In the genomic region with DNA sequence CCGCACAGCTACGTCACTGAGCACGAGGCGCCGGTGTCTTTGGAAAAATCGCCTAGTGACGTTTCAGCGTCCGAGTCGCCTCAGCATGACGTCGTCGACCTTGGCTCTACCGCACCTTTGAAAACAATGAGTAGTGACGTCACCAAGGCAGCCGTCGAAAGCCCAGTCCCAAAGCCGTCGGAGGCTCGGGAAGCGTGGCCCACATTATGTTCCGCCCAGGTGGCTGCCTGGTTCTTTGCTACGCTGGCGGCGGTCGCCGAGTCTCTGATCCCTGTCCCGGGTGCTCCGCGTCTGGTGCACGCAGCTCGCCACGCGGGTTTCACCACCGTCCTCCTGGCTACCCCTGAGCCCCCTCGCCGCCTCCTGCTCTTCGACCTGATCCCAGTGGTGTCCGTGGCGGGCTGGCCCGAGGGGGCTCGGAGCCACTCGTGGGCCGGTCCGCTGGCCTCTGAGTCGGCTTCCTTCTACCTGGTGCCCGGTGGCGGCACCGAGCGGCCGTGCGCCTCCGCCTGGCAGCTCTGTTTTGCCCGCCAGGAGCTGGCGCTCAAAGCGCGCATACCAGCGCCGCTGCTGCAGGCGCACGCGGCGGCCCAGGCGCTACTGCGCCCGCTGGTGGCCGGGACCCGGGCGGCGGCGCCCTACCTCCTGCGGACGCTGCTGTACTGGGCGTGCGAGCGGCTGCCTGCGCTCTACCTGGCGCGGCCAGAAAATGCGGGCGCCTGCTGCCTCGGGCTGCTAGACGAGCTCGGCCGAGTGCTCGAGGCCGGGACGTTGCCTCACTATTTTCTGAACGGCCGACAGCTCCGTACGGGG, we compare ENCODE assay signal across 8 cellular contexts.
DNase-seq lines count a peak whose midpoint lies in the region; ATAC-seq and TF ChIP-seq lines count a peak whose summit lies in the region.

No MANE protein-coding gene starts in this region.

- H3K27me3 ChIP-seq in neutrophil = peaks cover 51% of the 10 kb centered on the region
- peaks cover 0 to 25% (median 14%) of the 10 kb centered on the region in 5 donors for H3K27me3 ChIP-seq in subcutaneous abdominal adipose tissue (ENCODE audit: control insufficient read depth in 5 of 5, insufficient read depth in 4 of 5, low read length in 5 of 5)

- peak overlapping the region; percentile 67 for H3K27ac ChIP-seq in SK-N-MC
- peak overlapping the region; percentile 72 for H3K27ac ChIP-seq in neutrophil
- no peak overlapping the region for H3K27ac ChIP-seq in subcutaneous abdominal adipose tissue (ENCODE audit: low read depth, low read length)

- H3K4me1 ChIP-seq in neutrophil (ENCODE audit: control insufficient read depth in 1 of 2, insufficient read depth in 1 of 2, low read depth in 1 of 2, low read length in 1 of 2) (peaks cover 50 to 61% of the 10 kb centered on the region in 2 experiments), subcutaneous abdominal adipose tissue (ENCODE audit: control insufficient read depth in 5 of 5, insufficient read depth in 5 of 5, low read length in 5 of 5) (peaks cover 0 to 60% (median 54%) of the 10 kb centered on the region in 5 donors)

- no peak for ATAC-seq in GM21717 (IDR thresholded peaks at IDR 0.05; ENCODE audit: unreplicated experiment)

- H3K4me3 ChIP-seq in SK-N-MC (peak overlapping the region; percentile 93), neutrophil (ENCODE audit: low read depth in 1 of 2, low read length in 1 of 2) (peak overlapping the region; percentile 58 to 75), subcutaneous abdominal adipose tissue (ENCODE audit: low read depth in 1 of 5, low read length in 5 of 5) (peak overlapping the region; percentile 38 to 66 (median 39))

- peak; percentile 82 for TF ChIP-seq CTCF in neutrophil (IDR thresholded peaks at IDR 0.05)

- in situ Hi-C loops in KBM-7 (cut with MboI; ENCODE audit: low pct_unique_long_range_greater_than_20kb, low sequenced_read_pairs) = no loop called here

- no peaks in the 10 kb centered on the region for H3K9me3 ChIP-seq in SK-N-MC (ENCODE audit: low read depth, low read length)
- no peaks in the 10 kb centered on the region for H3K9me3 ChIP-seq in neutrophil
- no peaks in the 10 kb centered on the region for H3K9me3 ChIP-seq in subcutaneous abdominal adipose tissue (ENCODE audit: control insufficient read depth in 5 of 5, low read length in 5 of 5)

- H3K36me3 ChIP-seq in SK-N-MC (ENCODE audit: insufficient read depth, low read length) = no peaks in the 10 kb centered on the region
- H3K36me3 ChIP-seq in neutrophil = no peaks in the 10 kb centered on the region
- H3K36me3 ChIP-seq in subcutaneous abdominal adipose tissue (ENCODE audit: control insufficient read depth in 5 of 5, insufficient read depth in 5 of 5, low read length in 5 of 5) = no peaks in the 10 kb centered on the region

- DNase-seq in EL (peak; percentile 80), KBM-7 (peak; percentile 85), SK-N-MC (ENCODE audit: low read depth, low spot score) (no peak), globus pallidus (ENCODE audit: low spot score) (peak; percentile 76)
- peak; percentile 82 for DNase-seq in activated naive CD4-positive, alpha-beta T cell treated with Interleukin-2 at 50 U/mL for 16 hours

- H3K9ac ChIP-seq in SK-N-MC (ENCODE audit: insufficient read length) (peak overlapping the region; percentile 67), subcutaneous abdominal adipose tissue (ENCODE audit: low read length in 5 of 5) (peak overlapping the region in 3 of 5 donors; percentile 2 to 35 (median 28))

Comparison
In these comparisons a context has a peak if more than half of its experiments do, and no peak if none do; other contexts are left out.
1. H3K4me3 ChIP-seq: peak in every context shown above with its lines; median percentile 93 in SK-N-MC; 66 in neutrophil; 39 in subcutaneous abdominal adipose tissue.